Comparison of ENCODE assay signal across 17 cellular contexts in genomic region chr5:6175172-6175855, GRCh38.
"Had no signal": no experiment of that assay in that cellular context is flagged by ENCODE, and none has a peak within 500 bp of the region (broad histone marks: within the 10 kb centered on the region; RNA-seq: fewer than 3 reads in every experiment).

No MANE protein-coding gene starts in this region.

- H3K4me3 ChIP-seq: gastroesophageal sphincter, heart left ventricle, thoracic aorta, upper lobe of left lung had no signal

- ATAC-seq: activated CD4-positive, CD25-positive, alpha-beta regulatory T cell treated with anti-CD3 and anti-CD28 coated beads, Interleukin-2, amount 50 U/mL, for 24 hours; activated CD8-positive, alpha-beta memory T cell treated with anti-CD3 and anti-CD28 coated beads, Interleukin-2, amount 10 ng/mL, durations not matched to agents 7 days and 5 days; gastroesophageal sphincter; heart left ventricle; left colon; right cardiac atrium had no signal

- H3K79me2 ChIP-seq: parathyroid adenoma had no signal

- H3K9me3 ChIP-seq: gastroesophageal sphincter, heart left ventricle, thoracic aorta, upper lobe of left lung had no signal

- DNase-seq: activated CD4-positive, alpha-beta memory T cell treated with anti-CD3 and anti-CD28 coated beads, Interleukin-2, amount 10 ng/mL, durations not matched to agents 7 days and 5 days; activated CD4-positive, alpha-beta T cell treated with anti-CD3 and anti-CD28 coated beads, Interleukin-2, amount 10 ng/mL, durations not matched to agents 24 days and 14 days; activated CD8-positive, alpha-beta memory T cell treated with anti-CD3 and anti-CD28 coated beads, Interleukin-2, amount 10 ng/mL, durations not matched to agents 7 days and 5 days; activated effector memory CD4-positive, alpha-beta T cell treated with anti-CD3 and anti-CD28 coated beads, Interleukin-2, amount 50 U/mL, for 16 hours; activated T-cell treated with anti-CD3 and anti-CD28 coated beads for 4 hours; aorta; effector memory CD4-positive, alpha-beta T cell; heart left ventricle; left colon; right cardiac atrium; stimulated activated CD4-positive, alpha-beta T cell treated with anti-CD3 and anti-CD28 coated beads, Interleukin-4, amount 100 ng/mL, for 24 hours; stimulated activated naive CD4-positive, alpha-beta T cell treated with Interleukin-2 at 50 U/mL for 16 hours; upper lobe of left lung had no signal

- H3K27me3 ChIP-seq: gastroesophageal sphincter, heart left ventricle, upper lobe of left lung had no signal

- H3K27ac ChIP-seq: gastroesophageal sphincter, heart left ventricle, parathyroid adenoma, thoracic aorta, upper lobe of left lung had no signal

- H2AFZ ChIP-seq: parathyroid adenoma had no signal

- H3K36me3 ChIP-seq: gastroesophageal sphincter, heart left ventricle, thoracic aorta, upper lobe of left lung had no signal

- H3K9ac ChIP-seq: parathyroid adenoma had no signal

- H3K4me1 ChIP-seq: gastroesophageal sphincter, heart left ventricle, parathyroid adenoma, upper lobe of left lung had no signal
